In the genomic region with DNA sequence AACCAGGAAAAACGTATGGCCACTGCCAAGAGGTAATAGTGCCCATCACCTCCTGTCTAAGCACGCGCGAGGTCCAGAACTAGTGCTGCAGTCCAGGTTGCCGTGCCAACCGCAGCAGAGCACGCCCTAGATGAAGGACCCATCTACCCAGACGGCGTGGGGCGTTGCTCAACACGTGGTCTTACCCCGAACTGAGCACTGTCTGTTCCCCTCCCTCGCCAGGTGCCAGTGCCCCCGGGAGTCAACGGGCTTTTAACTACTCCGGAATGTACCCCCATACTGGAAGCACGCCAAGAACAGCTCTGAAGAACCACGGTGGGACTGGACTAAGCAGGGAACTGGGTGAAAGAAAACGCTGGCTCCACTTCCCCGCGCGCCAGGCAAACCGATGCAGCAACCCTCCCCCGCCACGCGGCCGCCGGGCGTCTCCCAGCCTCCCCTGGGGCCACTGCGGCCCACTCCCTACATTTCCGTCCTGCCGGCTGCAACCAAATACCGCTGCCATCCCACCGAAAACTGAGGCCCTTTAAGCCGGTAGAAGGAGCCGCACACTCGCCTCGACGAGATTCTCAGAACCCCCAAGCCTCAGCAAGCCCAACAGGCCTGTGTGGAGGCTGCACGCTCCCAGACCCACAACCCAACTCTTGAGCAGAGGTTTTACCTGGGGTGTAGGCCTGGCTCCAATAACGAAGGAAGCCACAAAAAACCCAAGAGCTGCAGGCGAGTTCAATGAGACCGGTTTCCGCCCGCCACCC, we compare ENCODE assay signal across 2 cellular contexts.
A peak's percentile ranks its signal among the peaks of the same experiment; 100 is the strongest.
TF ChIP-seq lines count a peak whose summit lies in the region.

A gene (minus strand): TSS at position 734 of the 755 bp plus-strand sequence. CDS start 812 bp downstream, outside the sequence.

TF ChIP-seq in A549, 52 proteins besides CTCF, POLR2A, EP300 and RAD21 (continued from another document and continues in another):
- no peak for TF ChIP-seq NPAS2 (CRISPR knock-in tag; IDR thresholded peaks at IDR 0.05; ENCODE audit: borderline replicate concordance)
- TF ChIP-seq, protein P1, sequence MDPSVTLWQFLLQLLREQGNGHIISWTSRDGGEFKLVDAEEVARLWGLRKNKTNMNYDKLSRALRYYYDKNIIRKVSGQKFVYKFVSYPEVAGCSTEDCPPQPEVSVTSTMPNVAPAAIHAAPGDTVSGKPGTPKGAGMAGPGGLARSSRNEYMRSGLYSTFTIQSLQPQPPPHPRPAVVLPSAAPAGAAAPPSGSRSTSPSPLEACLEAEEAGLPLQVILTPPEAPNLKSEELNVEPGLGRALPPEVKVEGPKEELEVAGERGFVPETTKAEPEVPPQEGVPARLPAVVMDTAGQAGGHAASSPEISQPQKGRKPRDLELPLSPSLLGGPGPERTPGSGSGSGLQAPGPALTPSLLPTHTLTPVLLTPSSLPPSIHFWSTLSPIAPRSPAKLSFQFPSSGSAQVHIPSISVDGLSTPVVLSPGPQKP (IDR thresholded peaks at IDR 0.05; ENCODE audit: low read depth, low read length), result no peak
- no peak for TF ChIP-seq KDM1A (IDR thresholded peaks at IDR 0.05; ENCODE audit: low read depth)
- TF ChIP-seq, protein P2, sequence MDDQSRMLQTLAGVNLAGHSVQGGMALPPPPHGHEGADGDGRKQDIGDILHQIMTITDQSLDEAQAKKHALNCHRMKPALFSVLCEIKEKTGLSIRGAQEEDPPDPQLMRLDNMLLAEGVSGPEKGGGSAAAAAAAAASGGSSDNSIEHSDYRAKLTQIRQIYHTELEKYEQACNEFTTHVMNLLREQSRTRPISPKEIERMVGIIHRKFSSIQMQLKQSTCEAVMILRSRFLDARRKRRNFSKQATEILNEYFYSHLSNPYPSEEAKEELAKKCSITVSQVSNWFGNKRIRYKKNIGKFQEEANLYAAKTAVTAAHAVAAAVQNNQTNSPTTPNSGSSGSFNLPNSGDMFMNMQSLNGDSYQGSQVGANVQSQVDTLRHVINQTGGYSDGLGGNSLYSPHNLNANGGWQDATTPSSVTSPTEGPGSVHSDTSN (IDR thresholded peaks at IDR 0.05), result peak; percentile 61
- TF ChIP-seq, protein P3, sequence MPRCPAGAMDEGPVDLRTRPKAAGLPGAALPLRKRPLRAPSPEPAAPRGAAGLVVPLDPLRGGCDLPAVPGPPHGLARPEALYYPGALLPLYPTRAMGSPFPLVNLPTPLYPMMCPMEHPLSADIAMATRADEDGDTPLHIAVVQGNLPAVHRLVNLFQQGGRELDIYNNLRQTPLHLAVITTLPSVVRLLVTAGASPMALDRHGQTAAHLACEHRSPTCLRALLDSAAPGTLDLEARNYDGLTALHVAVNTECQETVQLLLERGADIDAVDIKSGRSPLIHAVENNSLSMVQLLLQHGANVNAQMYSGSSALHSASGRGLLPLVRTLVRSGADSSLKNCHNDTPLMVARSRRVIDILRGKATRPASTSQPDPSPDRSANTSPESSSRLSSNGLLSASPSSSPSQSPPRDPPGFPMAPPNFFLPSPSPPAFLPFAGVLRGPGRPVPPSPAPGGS (IDR thresholded peaks at IDR 0.05), result peak; percentile 96
- no peak for TF ChIP-seq RCOR1 (IDR thresholded peaks at IDR 0.05; ENCODE audit: low read depth, low read length)
- TF ChIP-seq, protein P4, sequence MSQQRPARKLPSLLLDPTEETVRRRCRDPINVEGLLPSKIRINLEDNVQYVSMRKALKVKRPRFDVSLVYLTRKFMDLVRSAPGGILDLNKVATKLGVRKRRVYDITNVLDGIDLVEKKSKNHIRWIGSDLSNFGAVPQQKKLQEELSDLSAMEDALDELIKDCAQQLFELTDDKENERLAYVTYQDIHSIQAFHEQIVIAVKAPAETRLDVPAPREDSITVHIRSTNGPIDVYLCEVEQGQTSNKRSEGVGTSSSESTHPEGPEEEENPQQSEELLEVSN (IDR thresholded peaks at IDR 0.05; ENCODE audit: borderline replicate concordance, low read depth), result no peak
- TF ChIP-seq, protein P5, sequence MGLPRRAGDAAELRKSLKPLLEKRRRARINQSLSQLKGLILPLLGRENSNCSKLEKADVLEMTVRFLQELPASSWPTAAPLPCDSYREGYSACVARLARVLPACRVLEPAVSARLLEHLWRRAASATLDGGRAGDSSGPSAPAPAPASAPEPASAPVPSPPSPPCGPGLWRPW (IDR thresholded peaks at IDR 0.05), result no peak
- no peak for TF ChIP-seq ZC3H11A (IDR thresholded peaks at IDR 0.05)
- 0 out of 2 replicates have a peak, but pooled peaks have one; percentile 29 for TF ChIP-seq MYC (IDR thresholded peaks at IDR 0.05; ENCODE audit: borderline replicate concordance, low read length)
- TF ChIP-seq MAFK (IDR thresholded peaks at IDR 0.05; ENCODE audit: partially characterized antibody), result no peak
- TF ChIP-seq NFE2L2 (conservative IDR thresholded peaks at IDR 0.05; ENCODE audit: low read length), result no peak
- TF ChIP-seq JUNB (IDR thresholded peaks at IDR 0.05), result no peak
- TF ChIP-seq, protein P6, sequence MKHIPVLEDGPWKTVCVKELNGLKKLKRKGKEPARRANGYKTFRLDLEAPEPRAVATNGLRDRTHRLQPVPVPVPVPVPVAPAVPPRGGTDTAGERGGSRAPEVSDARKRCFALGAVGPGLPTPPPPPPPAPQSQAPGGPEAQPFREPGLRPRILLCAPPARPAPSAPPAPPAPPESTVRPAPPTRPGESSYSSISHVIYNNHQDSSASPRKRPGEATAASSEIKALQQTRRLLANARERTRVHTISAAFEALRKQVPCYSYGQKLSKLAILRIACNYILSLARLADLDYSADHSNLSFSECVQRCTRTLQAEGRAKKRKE (CRISPR knock-in tag; IDR thresholded peaks at IDR 0.05; ENCODE audit: low read depth), result no peak
- peak; percentile 94 for TF ChIP-seq PHF8 (IDR thresholded peaks at IDR 0.05; ENCODE audit: borderline replicate concordance, low read depth)
- no peak for TF ChIP-seq RFX5 (IDR thresholded peaks at IDR 0.05)
- no peak for TF ChIP-seq SREBF2 (IDR thresholded peaks at IDR 0.05)
- no peak for TF ChIP-seq KDM5A (IDR thresholded peaks at IDR 0.05)
- no peak for TF ChIP-seq MAZ (IDR thresholded peaks at IDR 0.05; ENCODE audit: borderline replicate concordance, low read depth, low read length)
- no peak for TF ChIP-seq ESRRA (IDR thresholded peaks at IDR 0.05; ENCODE audit: borderline replicate concordance, low read length)
- peak; percentile 72 to 83; a peak in 4 of 5 replicates for TF ChIP-seq JUN (IDR thresholded peaks at IDR 0.05)

TF ChIP-seq in IMR-90, 13 proteins besides CTCF, POLR2A, EP300 and RAD21 (continued from another document):
- no peak; the same call in 1 of the 2 replicates for TF ChIP-seq BHLHE40 (IDR thresholded peaks at IDR 0.05; ENCODE audit: low read depth, low read length)
- peak; percentile 38; the same call in 1 of the 2 replicates for TF ChIP-seq CEBPB (IDR thresholded peaks at IDR 0.05; ENCODE audit: low read depth, low read length)
- no peak for TF ChIP-seq SMC3 (IDR thresholded peaks at IDR 0.05; ENCODE audit: low read depth, low read length)
- no peak for TF ChIP-seq MAFK (IDR thresholded peaks at IDR 0.05; ENCODE audit: low read depth, low read length)
- no peak for TF ChIP-seq NFE2L2 (IDR thresholded peaks at IDR 0.05; ENCODE audit: low read depth, low read length)
- TF ChIP-seq, protein P1 (IDR thresholded peaks at IDR 0.05; ENCODE audit: borderline replicate concordance, low read depth, low read length), result no peak
- no peak; the same call in 1 of the 2 replicates for TF ChIP-seq CHD1 (IDR thresholded peaks at IDR 0.05; ENCODE audit: low read depth, low read length)
- TF ChIP-seq, protein P7, sequence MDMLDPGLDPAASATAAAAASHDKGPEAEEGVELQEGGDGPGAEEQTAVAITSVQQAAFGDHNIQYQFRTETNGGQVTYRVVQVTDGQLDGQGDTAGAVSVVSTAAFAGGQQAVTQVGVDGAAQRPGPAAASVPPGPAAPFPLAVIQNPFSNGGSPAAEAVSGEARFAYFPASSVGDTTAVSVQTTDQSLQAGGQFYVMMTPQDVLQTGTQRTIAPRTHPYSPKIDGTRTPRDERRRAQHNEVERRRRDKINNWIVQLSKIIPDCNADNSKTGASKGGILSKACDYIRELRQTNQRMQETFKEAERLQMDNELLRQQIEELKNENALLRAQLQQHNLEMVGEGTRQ (IDR thresholded peaks at IDR 0.05; ENCODE audit: low read depth, low read length), result 0 out of 2 replicates have a peak, but pooled peaks have one; percentile 23
